Comparison of ENCODE assay signal across 25 cellular contexts in genomic region chr10:84552478-84552877, GRCh38.
"Had no signal": no experiment of that assay in that cellular context is flagged by ENCODE, and none has a peak within 500 bp of the region (broad histone marks: within the 10 kb centered on the region; RNA-seq: fewer than 3 reads in every experiment).

No MANE protein-coding gene starts in this region.

- H3K4me3 Mint-ChIP-seq: activated CD8-positive, alpha-beta memory T cell treated with anti-CD3 and anti-CD28 coated beads, Interleukin-2, amount 10 ng/mL, durations not matched to agents 7 days and 5 days; activated naive CD4-positive, alpha-beta T cell treated with anti-CD3 and anti-CD28 coated beads, Interleukin-2, amount 50 U/mL, for 24 hours; activated T-cell treated with anti-CD3 and anti-CD28 coated beads, Interleukin-2, amount 50 U/mL, for 4 hours; neural crest cell had no signal

- H3K36me3 ChIP-seq: colonic mucosa, ovary, right lobe of liver, tibial nerve, uterus had no signal

- H3K4me1 ChIP-seq: body of pancreas, colonic mucosa, tibial nerve, uterus had no signal

- H3K4me2 ChIP-seq: smooth muscle cell had no signal

- H3K4me3 ChIP-seq: body of pancreas, colonic mucosa, lung, ovary, right lobe of liver, smooth muscle cell, tibial nerve, uterus had no signal

- H3K27me3 ChIP-seq: body of pancreas, colonic mucosa, ovary, right lobe of liver, uterus had no signal

- H3K36me3 Mint-ChIP-seq: activated CD8-positive, alpha-beta memory T cell treated with anti-CD3 and anti-CD28 coated beads, Interleukin-2, amount 10 ng/mL, durations not matched to agents 7 days and 5 days; activated naive CD4-positive, alpha-beta T cell treated with anti-CD3 and anti-CD28 coated beads, Interleukin-2, amount 50 U/mL, for 24 hours had no signal

- H3K9me3 ChIP-seq: body of pancreas, colonic mucosa, ovary, right lobe of liver, tibial nerve, uterus had no signal

- DNase-seq: activated CD4-positive, alpha-beta T cell treated with anti-CD3 and anti-CD28 coated beads, Interleukin-2, amount 50 U/mL, for 4 hours; activated CD4-positive, CD25-positive, alpha-beta regulatory T cell treated with anti-CD3 and anti-CD28 coated beads, Interleukin-2, amount 50 U/mL, for 72 hours; activated CD8-positive, alpha-beta memory T cell treated with anti-CD3 and anti-CD28 coated beads, Interleukin-2, amount 10 ng/mL, durations not matched to agents 7 days and 5 days; activated effector memory CD4-positive, alpha-beta T cell treated with anti-CD3 and anti-CD28 coated beads, Interleukin-2, amount 50 U/mL, for 16 hours; activated T-cell treated with anti-CD3 and anti-CD28 coated beads, Interleukin-2, amount 50 U/mL, for 4 hours; amygdala; body of pancreas; caudate nucleus; colonic mucosa; left cardiac atrium; midbrain; ovary; right lobe of liver; stimulated activated CD4-positive, alpha-beta T cell treated with anti-CD3 and anti-CD28 coated beads, Interleukin-4, amount 100 ng/mL, for 4 hours; stimulated activated CD8-positive, alpha-beta memory T cell treated with anti-CD3 and anti-CD28 coated beads, Interleukin-4, amount 100 ng/mL, for 48 hours; stimulated activated naive CD4-positive, alpha-beta T cell treated with Interleukin-2 at 50 U/mL for 16 hours; substantia nigra; uterus had no signal

- H3K27ac ChIP-seq: body of pancreas, colonic mucosa, ovary, right lobe of liver, tibial nerve, uterus had no signal

- H3K27ac Mint-ChIP-seq: activated CD8-positive, alpha-beta memory T cell treated with anti-CD3 and anti-CD28 coated beads, Interleukin-2, amount 10 ng/mL, durations not matched to agents 7 days and 5 days; activated naive CD4-positive, alpha-beta T cell treated with anti-CD3 and anti-CD28 coated beads, Interleukin-2, amount 50 U/mL, for 24 hours had no signal

- FAIRE-seq: endothelial cell of umbilical vein, frontal cortex had no signal

- ATAC-seq: activated CD8-positive, alpha-beta memory T cell treated with anti-CD3 and anti-CD28 coated beads, Interleukin-2, amount 10 ng/mL, durations not matched to agents 7 days and 5 days; activated T-cell treated with anti-CD3 and anti-CD28 coated beads, Interleukin-2, amount 50 U/mL, for 4 hours; body of pancreas; left cardiac atrium had no signal

- H3K9me3 Mint-ChIP-seq: activated naive CD4-positive, alpha-beta T cell treated with anti-CD3 and anti-CD28 coated beads, Interleukin-2, amount 50 U/mL, for 24 hours; activated T-cell treated with anti-CD3 and anti-CD28 coated beads, Interleukin-2, amount 50 U/mL, for 4 hours; neural crest cell had no signal

- H3K4me1 Mint-ChIP-seq: activated CD8-positive, alpha-beta memory T cell treated with anti-CD3 and anti-CD28 coated beads, Interleukin-2, amount 10 ng/mL, durations not matched to agents 7 days and 5 days; activated naive CD4-positive, alpha-beta T cell treated with anti-CD3 and anti-CD28 coated beads, Interleukin-2, amount 50 U/mL, for 24 hours; neural crest cell had no signal
